Comparison of ENCODE assay signal across 8 cellular contexts in the genomic region with DNA sequence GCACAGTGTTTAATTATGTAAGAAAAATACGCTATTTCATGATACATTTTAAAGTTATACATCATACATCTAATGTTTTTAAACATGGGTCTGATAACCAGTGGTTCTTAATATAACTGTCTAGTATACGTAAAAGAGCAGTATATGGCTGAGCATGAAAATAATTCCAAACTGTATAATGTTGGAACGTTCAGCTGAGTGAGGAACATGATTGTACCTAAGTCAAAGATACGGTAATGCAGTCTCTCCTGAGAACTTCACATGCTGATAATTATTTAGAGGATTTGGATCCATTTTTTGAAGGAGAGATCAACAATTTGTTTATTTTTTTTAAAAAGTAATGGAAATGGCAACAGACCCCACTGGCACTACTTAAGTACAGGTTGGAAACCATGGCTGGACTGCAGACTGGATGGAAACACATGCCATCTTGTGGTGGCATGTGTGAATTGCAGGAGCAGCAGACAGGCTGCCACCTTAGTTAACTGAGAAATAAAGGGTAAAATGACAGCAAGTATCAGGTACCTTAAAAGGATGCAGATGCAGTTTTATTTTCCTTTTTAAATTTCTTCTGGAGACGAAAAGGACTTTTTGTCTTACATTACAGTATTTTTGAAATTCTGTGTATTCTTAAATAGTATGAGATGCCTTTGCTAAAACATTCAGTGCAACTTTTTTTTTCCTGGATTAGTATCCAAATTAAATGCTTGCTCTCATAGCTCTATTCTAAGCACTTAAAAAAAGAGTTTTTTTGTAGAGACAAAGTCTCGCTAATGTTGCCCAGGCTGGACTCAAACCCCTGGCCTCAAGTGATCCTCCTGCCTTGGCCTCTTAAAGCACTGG.
DNase-seq lines count a peak whose midpoint lies in the region; ATAC-seq and TF ChIP-seq lines count a peak whose summit lies in the region.

No MANE protein-coding gene starts in this region.

- DNase-seq in EH (ENCODE audit: low read depth) (peak; percentile 75), HPDE6-E6E7 (ENCODE audit: extremely low spot score) (peak; percentile 56), SK-MEL-5 (ENCODE audit: low read depth, low spot score) (peak; percentile 72), astrocyte of the spinal cord (ENCODE audit: low read depth, low spot score) (peak; percentile 77), left colon (peak in 1 of 2 donors; percentile 34)
- peak; percentile 3 to 8 for DNase-seq in stimulated activated CD8-positive, alpha-beta memory T cell treated with anti-CD3 and anti-CD28 coated beads, Interleukin-2, amount 100 ng/mL, for 48 hours (ENCODE audit: low read depth in 2 of 2)

- peak; percentile 70 for ATAC-seq in GM19467 (IDR thresholded peaks at IDR 0.05; ENCODE audit: unreplicated experiment)
- peak; percentile 71 for ATAC-seq in left colon
- no peak for ATAC-seq in HG02973 (IDR thresholded peaks at IDR 0.05; ENCODE audit: unreplicated experiment)

- peak; percentile 96 for TF ChIP-seq CTCF in astrocyte of the spinal cord (IDR thresholded peaks at IDR 0.05; ENCODE audit: low read depth, low read length)

- in situ Hi-C loops in SK-MEL-5 (cut with HindIII; ENCODE audit: low pct_unique_long_range_greater_than_20kb, low sequenced_read_pairs): no loop called here
- in situ Hi-C loops in astrocyte of the spinal cord (cut with HindIII; ENCODE audit: low sequenced_read_pairs): no loop called here

- intact Hi-C loops in left colon (cut with DNase I, micrococcal nuclease): no loop called here

- H3K4me3 ChIP-seq in astrocyte of the spinal cord (ENCODE audit: low read depth, low read length): no peak overlapping the region
